33 cellular contexts compared by ENCODE assay signal in genomic region chr16:1450841-1451240, GRCh38. TPM values are rescaled to one million over a fixed set of nuclear protein-coding genes. Genes with fewer than 3 reads are reported as not detected.
"Had no signal": no experiment of that assay in that cellular context is flagged by ENCODE, and none has a peak within 500 bp of the region (broad histone marks: within the 10 kb centered on the region; RNA-seq: fewer than 3 reads in every experiment).

No MANE protein-coding gene starts in this region.

- ATAC-seq: stimulated activated effector memory CD8-positive, alpha-beta T cell treated with anti-CD3 and anti-CD28 coated beads, Interleukin-12 subunit alpha, Interleukin-12 subunit beta, amount 100 ng/mL, for 72 hours; stimulated activated memory B cell treated with anti-CD40 and anti-IgM and Interleukin-4, amounts not matched to agents 10 μg/mL and 1 μg/mL and 100 μg/mL, for 72 hours; stimulated activated naive B cell treated with anti-CD40 and anti-IgM and Interleukin-4, amounts not matched to agents 10 μg/mL and 1 μg/mL and 100 μg/mL, for 72 hours; stimulated activated naive CD8-positive, alpha-beta T cell treated with anti-CD3 and anti-CD28 coated beads, Interleukin-15, amount 100 ng/mL, for 72 hours; stimulated activated naive CD8-positive, alpha-beta T cell treated with anti-CD3 and anti-CD28 coated beads, Interleukin-15, Interleukin-2, amounts not matched to agents 100 U/mL and 50 U/mL, for 24 hours; upper lobe of right lung had no signal

- H3K27ac Mint-ChIP-seq: stimulated activated memory B cell treated with anti-CD40 and anti-IgM and Interleukin-4, amounts not matched to agents 10 μg/mL and 1 μg/mL and 100 μg/mL, for 72 hours; stimulated activated naive CD8-positive, alpha-beta T cell treated with anti-CD3 and anti-CD28 coated beads, Interleukin-15, Interleukin-2, amounts not matched to agents 100 ng/mL and 50 ng/mL, for 24 hours; type B pancreatic cell had no signal

- H3K4me3 ChIP-seq: stomach, suprapubic skin, testis, thoracic aorta, thyroid gland, tibial artery, tibial nerve, transverse colon, upper lobe of left lung, upper lobe of right lung, uterus, vagina had no signal

- H3K9me3 Mint-ChIP-seq: stimulated activated effector memory CD8-positive, alpha-beta T cell treated with anti-CD3 and anti-CD28 coated beads, Interleukin-12 subunit alpha, Interleukin-12 subunit beta, amount 100 ng/mL, for 72 hours; stimulated activated memory B cell treated with anti-CD40 and anti-IgM and Interleukin-4, amounts not matched to agents 10 μg/mL and 1 μg/mL and 100 μg/mL, for 72 hours; stimulated activated naive B cell treated with anti-CD40 and anti-IgM and Interleukin-4, amounts not matched to agents 10 μg/mL and 1 μg/mL and 100 μg/mL, for 72 hours; stimulated activated naive CD8-positive, alpha-beta T cell treated with anti-CD3 and anti-CD28 coated beads, Interleukin-15, amount 100 ng/mL, for 72 hours; stimulated activated naive CD8-positive, alpha-beta T cell treated with anti-CD3 and anti-CD28 coated beads, Interleukin-15, Interleukin-2, amounts not matched to agents 100 ng/mL and 50 ng/mL, for 24 hours; type B pancreatic cell had no signal

- H3K9me3 ChIP-seq: stomach, suprapubic skin, testis, thoracic aorta, thyroid gland, tibial artery, tibial nerve, transverse colon, upper lobe of left lung, upper lobe of right lung, uterus, vagina had no signal

- H3K27me3 ChIP-seq: stomach, suprapubic skin, testis, thyroid gland, tibial artery, tibial nerve, transverse colon, upper lobe of left lung, upper lobe of right lung, uterus, vagina had no signal

- H3K36me3 Mint-ChIP-seq: type B pancreatic cell had no signal

- DNase-seq: stimulated activated CD4-positive, alpha-beta T cell treated with anti-CD3 and anti-CD28 coated beads, Interleukin-2, amount 100 ng/mL, for 48 hours; stimulated activated CD4-positive, alpha-beta T cell treated with anti-CD3 and anti-CD28 coated beads, Interleukin-4, amount 100 ng/mL, for 1 hour; stimulated activated CD4-positive, alpha-beta T cell treated with anti-CD3 and anti-CD28 coated beads, Interleukin-4, amount 100 ng/mL, for 24 hours; stimulated activated CD4-positive, alpha-beta T cell treated with anti-CD3 and anti-CD28 coated beads, Interleukin-4, amount 100 ng/mL, for 4 hours; stimulated activated CD8-positive, alpha-beta memory T cell treated with anti-CD3 and anti-CD28 coated beads, Interleukin-4, amount 100 ng/mL, for 48 hours; stimulated activated naive B cell treated with anti-CD40 and anti-IgM and Interleukin-4, amounts not matched to agents 10 μg/mL and 1 μg/mL and 100 μg/mL, for 72 hours; stimulated activated naive CD4-positive, alpha-beta T cell; stimulated activated naive CD4-positive, alpha-beta T cell treated with Interleukin-2 at 50 U/mL for 16 hours; stimulated activated naive CD8-positive, alpha-beta T cell treated with anti-CD3 and anti-CD28 coated beads, Interleukin-15, amount 100 ng/mL, for 72 hours; stimulated activated naive CD8-positive, alpha-beta T cell treated with anti-CD3 and anti-CD28 coated beads, Interleukin-15, Interleukin-2, amounts not matched to agents 100 U/mL and 50 U/mL, for 24 hours; stomach; substantia nigra; testis; thyroid gland; tibial artery; transverse colon; trophoblast cell; upper lobe of right lung; uterus had no signal

- H3K4me1 ChIP-seq: stomach, suprapubic skin, testis, thyroid gland, tibial artery, tibial nerve, transverse colon, upper lobe of left lung, upper lobe of right lung, uterus, vagina had no signal

- FAIRE-seq: urothelium cell line had no signal

- H3K27ac ChIP-seq: stomach, suprapubic skin, testis, thoracic aorta, thyroid gland, tibial artery, tibial nerve, transverse colon, upper lobe of left lung, upper lobe of right lung, uterus, vagina had no signal

- H3K36me3 ChIP-seq: uterus had no signal

RNA-seq across cellular contexts. Expression of gene CCDC154, which starts 6.5 kb away (rescaled TPM):
- total RNA-seq: stomach, vagina had no signal

RNA-seq across cellular contexts. Expression of gene PERCC1, which starts 20.0 kb away (rescaled TPM):
- total RNA-seq: subcutaneous adipose tissue, temporal lobe, thoracic aorta, upper lobe of right lung, ureter, urinary bladder, uterus, vagina had no signal
- polyA plus RNA-seq: urinary bladder had no signal
